In genomic region chr4:1575418-1576199, GRCh38 we compare ENCODE assay signal across 2 cellular contexts.
TF ChIP-seq lines count a peak whose summit lies in the region.

No MANE protein-coding gene starts in this region.

TF ChIP-seq in H1, 55 proteins besides CTCF, POLR2A, EP300 and RAD21:
- TF ChIP-seq SIN3A (conservative IDR thresholded peaks at IDR 0.05 in 1 of 2, IDR thresholded peaks at IDR 0.05 in 1 of 2; ENCODE audit: low read depth in 1 of 2, low read length in 2 of 2) = no peak
- TF ChIP-seq NANOG (IDR thresholded peaks at IDR 0.05; ENCODE audit: insufficient read depth, low read depth, low read length, poor library complexity, severe bottlenecking) = no peak
- no peak for TF ChIP-seq SP1 (IDR thresholded peaks at IDR 0.05; ENCODE audit: low read depth, low read length)
- TF ChIP-seq CTBP2 (IDR thresholded peaks at IDR 0.05; ENCODE audit: borderline replicate concordance, insufficient read depth, insufficient read length, low read length) = no peak
- no peak for TF ChIP-seq TAF7 (optimal IDR thresholded peaks at IDR 0.05; ENCODE audit: borderline replicate concordance, low read depth, low read length)
- no peak for TF ChIP-seq ASH2L (IDR thresholded peaks at IDR 0.05; ENCODE audit: low read length)
- no peak for TF ChIP-seq CBX5 (IDR thresholded peaks at IDR 0.05; ENCODE audit: low read depth, low read length)
- TF ChIP-seq TAF1 (IDR thresholded peaks at IDR 0.05; ENCODE audit: low read depth, low read length) = no peak

TF ChIP-seq in neural cell, 6 proteins besides CTCF, POLR2A, EP300 and RAD21:
- TF ChIP-seq POLR2AphosphoS5 (IDR thresholded peaks at IDR 0.05) (no peak), MXI1 (conservative IDR thresholded peaks at IDR 0.05; ENCODE audit: poor library complexity, severe bottlenecking) (no peak)
